Comparison of ENCODE assay signal across 1 cellular context in the genomic region with DNA sequence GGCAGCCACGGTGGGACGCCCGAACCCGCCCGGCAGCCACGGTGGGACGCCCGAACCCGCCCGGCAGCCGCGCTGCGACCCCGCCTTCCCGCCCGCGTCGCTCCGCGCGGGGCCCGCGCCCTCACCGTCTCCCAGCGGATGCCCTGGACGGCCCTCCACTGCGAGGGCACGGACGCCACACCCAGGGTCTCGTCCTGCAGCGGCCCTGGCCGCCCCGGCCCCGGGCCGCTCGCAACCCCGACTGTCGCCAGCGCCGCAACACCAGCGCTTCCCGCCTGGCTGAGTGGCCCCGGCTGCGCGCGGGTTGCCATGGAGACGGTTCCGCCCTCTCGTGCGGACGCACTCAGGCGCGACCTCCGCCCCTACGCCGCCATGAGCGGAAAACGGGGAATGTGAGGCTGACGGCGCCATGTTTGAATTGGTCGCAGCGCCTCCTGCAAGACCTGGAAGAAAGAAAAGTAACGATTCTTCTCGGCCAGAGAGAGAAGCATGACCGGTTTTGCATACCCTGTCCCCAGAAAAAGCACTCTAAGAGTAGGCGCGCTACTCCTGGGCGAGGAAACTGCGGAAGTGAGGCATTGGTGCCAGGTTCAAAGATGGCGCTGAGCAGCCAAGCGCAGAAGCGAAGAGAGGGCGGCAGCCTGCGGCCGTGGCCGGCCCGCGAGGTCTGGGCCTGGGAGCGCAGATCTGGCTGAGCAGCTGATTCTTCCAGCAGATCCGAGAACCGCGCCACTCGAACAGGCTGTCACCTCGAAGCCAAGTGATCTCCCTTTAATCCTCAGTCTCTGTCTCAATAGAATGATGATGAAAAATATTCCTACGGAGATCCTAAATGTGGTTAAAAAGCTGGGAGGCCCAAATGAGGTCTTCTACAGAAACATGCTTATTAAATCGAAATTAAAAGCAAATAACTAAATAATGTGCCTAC.
TF ChIP-seq lines count a peak whose summit lies in the region.

Gene DYNC2I2 (minus strand): TSS at position 432 of the 928 bp plus-strand sequence. CDS start 121 bp downstream, at position 311.

TF ChIP-seq in HepG2, 621 proteins besides CTCF, POLR2A, EP300 and RAD21 (continued from another document and continues in another):
- TF ChIP-seq, protein P1, sequence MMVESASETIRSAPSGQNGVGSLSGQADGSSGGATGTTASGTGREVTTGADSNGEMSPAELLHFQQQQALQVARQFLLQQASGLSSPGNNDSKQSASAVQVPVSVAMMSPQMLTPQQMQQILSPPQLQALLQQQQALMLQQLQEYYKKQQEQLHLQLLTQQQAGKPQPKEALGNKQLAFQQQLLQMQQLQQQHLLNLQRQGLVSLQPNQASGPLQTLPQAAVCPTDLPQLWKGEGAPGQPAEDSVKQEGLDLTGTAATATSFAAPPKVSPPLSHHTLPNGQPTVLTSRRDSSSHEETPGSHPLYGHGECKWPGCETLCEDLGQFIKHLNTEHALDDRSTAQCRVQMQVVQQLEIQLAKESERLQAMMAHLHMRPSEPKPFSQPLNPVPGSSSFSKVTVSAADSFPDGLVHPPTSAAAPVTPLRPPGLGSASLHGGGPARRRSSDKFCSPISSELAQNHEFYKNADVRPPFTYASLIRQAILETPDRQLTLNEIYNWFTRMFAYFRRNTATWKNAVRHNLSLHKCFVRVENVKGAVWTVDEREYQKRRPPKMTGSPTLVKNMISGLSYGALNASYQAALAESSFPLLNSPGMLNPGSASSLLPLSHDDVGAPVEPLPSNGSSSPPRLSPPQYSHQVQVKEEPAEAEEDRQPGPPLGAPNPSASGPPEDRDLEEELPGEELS (CRISPR knock-in tag; IDR thresholded peaks at IDR 0.05): 0 out of 2 replicates have a peak, but pooled peaks have one; percentile 19
- peak; percentile 84 for TF ChIP-seq SPEN (CRISPR knock-in tag; IDR thresholded peaks at IDR 0.05; ENCODE audit: low read depth)
- TF ChIP-seq TIGD3 (CRISPR knock-in tag; IDR thresholded peaks at IDR 0.05; ENCODE audit: borderline replicate concordance): 0 out of 2 replicates have a peak, but pooled peaks have one; percentile 44
- TF ChIP-seq, protein P2, sequence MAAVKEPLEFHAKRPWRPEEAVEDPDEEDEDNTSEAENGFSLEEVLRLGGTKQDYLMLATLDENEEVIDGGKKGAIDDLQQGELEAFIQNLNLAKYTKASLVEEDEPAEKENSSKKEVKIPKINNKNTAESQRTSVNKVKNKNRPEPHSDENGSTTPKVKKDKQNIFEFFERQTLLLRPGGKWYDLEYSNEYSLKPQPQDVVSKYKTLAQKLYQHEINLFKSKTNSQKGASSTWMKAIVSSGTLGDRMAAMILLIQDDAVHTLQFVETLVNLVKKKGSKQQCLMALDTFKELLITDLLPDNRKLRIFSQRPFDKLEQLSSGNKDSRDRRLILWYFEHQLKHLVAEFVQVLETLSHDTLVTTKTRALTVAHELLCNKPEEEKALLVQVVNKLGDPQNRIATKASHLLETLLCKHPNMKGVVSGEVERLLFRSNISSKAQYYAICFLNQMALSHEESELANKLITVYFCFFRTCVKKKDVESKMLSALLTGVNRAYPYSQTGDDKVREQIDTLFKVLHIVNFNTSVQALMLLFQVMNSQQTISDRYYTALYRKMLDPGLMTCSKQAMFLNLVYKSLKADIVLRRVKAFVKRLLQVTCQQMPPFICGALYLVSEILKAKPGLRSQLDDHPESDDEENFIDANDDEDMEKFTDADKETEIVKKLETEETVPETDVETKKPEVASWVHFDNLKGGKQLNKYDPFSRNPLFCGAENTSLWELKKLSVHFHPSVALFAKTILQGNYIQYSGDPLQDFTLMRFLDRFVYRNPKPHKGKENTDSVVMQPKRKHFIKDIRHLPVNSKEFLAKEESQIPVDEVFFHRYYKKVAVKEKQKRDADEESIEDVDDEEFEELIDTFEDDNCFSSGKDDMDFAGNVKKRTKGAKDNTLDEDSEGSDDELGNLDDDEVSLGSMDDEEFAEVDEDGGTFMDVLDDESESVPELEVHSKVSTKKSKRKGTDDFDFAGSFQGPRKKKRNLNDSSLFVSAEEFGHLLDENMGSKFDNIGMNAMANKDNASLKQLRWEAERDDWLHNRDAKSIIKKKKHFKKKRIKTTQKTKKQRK (IDR thresholded peaks at IDR 0.05; ENCODE audit: low read length): no peak
- TF ChIP-seq, protein P3, sequence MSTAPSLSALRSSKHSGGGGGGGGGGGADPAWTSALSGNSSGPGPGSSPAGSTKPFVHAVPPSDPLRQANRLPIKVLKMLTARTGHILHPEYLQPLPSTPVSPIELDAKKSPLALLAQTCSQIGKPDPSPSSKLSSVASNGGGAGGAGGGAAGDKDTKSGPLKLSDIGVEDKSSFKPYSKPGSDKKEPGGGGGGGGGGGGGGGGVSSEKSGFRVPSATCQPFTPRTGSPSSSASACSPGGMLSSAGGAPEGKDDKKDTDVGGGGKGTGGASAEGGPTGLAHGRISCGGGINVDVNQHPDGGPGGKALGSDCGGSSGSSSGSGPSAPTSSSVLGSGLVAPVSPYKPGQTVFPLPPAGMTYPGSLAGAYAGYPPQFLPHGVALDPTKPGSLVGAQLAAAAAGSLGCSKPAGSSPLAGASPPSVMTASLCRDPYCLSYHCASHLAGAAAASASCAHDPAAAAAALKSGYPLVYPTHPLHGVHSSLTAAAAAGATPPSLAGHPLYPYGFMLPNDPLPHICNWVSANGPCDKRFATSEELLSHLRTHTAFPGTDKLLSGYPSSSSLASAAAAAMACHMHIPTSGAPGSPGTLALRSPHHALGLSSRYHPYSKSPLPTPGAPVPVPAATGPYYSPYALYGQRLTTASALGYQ (CRISPR knock-in tag; IDR thresholded peaks at IDR 0.05): peak; percentile 69; the same call in 1 of the 2 replicates
- TF ChIP-seq ZNF224 (CRISPR knock-in tag; IDR thresholded peaks at IDR 0.05): peak; percentile 65; the same call in 1 of the 2 replicates
- TF ChIP-seq, protein P4, sequence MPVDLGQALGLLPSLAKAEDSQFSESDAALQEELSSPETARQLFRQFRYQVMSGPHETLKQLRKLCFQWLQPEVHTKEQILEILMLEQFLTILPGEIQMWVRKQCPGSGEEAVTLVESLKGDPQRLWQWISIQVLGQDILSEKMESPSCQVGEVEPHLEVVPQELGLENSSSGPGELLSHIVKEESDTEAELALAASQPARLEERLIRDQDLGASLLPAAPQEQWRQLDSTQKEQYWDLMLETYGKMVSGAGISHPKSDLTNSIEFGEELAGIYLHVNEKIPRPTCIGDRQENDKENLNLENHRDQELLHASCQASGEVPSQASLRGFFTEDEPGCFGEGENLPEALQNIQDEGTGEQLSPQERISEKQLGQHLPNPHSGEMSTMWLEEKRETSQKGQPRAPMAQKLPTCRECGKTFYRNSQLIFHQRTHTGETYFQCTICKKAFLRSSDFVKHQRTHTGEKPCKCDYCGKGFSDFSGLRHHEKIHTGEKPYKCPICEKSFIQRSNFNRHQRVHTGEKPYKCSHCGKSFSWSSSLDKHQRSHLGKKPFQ (CRISPR knock-in tag; IDR thresholded peaks at IDR 0.05; ENCODE audit: insufficient replicate concordance): peak; percentile 82
- peak; percentile 79; the same call in 1 of the 2 replicates for TF ChIP-seq TARDBP (CRISPR knock-in tag; IDR thresholded peaks at IDR 0.05)
- TF ChIP-seq ZNF30 (CRISPR knock-in tag; IDR thresholded peaks at IDR 0.05): no peak
- TF ChIP-seq MXD1 (CRISPR knock-in tag; IDR thresholded peaks at IDR 0.05): peak; percentile 60; the same call in 1 of the 2 replicates
- TF ChIP-seq ZNF883 (CRISPR knock-in tag; IDR thresholded peaks at IDR 0.05; ENCODE audit: not compliant biosample characterization): peak; percentile 46
- TF ChIP-seq, protein P5, sequence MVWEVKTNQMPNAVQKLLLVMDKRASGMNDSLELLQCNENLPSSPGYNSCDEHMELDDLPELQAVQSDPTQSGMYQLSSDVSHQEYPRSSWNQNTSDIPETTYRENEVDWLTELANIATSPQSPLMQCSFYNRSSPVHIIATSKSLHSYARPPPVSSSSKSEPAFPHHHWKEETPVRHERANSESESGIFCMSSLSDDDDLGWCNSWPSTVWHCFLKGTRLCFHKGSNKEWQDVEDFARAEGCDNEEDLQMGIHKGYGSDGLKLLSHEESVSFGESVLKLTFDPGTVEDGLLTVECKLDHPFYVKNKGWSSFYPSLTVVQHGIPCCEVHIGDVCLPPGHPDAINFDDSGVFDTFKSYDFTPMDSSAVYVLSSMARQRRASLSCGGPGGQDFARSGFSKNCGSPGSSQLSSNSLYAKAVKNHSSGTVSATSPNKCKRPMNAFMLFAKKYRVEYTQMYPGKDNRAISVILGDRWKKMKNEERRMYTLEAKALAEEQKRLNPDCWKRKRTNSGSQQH (CRISPR knock-in tag; IDR thresholded peaks at IDR 0.05; ENCODE audit: low read depth): no peak
- TF ChIP-seq RXRA (CRISPR knock-in tag; IDR thresholded peaks at IDR 0.05): peak; percentile 77; the same call in 1 of the 2 replicates
- TF ChIP-seq KAT2B (IDR thresholded peaks at IDR 0.05; ENCODE audit: borderline replicate concordance, low read depth, low read length): no peak
- peak; percentile 79; the same call in 1 of the 2 replicates for TF ChIP-seq ZIK1 (CRISPR knock-in tag; IDR thresholded peaks at IDR 0.05; ENCODE audit: borderline replicate concordance, low read depth)
- TF ChIP-seq AKNA (CRISPR knock-in tag; IDR thresholded peaks at IDR 0.05; ENCODE audit: borderline replicate concordance): no peak
- TF ChIP-seq SMYD3 (CRISPR knock-in tag; IDR thresholded peaks at IDR 0.05): 0 out of 2 replicates have a peak, but pooled peaks have one; percentile 28
- TF ChIP-seq ZNF510 (CRISPR knock-in tag; IDR thresholded peaks at IDR 0.05; ENCODE audit: low read depth): peak; percentile 91; the same call in 1 of the 2 replicates
- peak; percentile 28; the same call in 1 of the 2 replicates for TF ChIP-seq ZNF160 (CRISPR knock-in tag; IDR thresholded peaks at IDR 0.05)
- TF ChIP-seq ZFP37 (CRISPR knock-in tag; IDR thresholded peaks at IDR 0.05; ENCODE audit: borderline replicate concordance): 0 out of 2 replicates have a peak, but pooled peaks have one; percentile 64
- TF ChIP-seq, protein P6, sequence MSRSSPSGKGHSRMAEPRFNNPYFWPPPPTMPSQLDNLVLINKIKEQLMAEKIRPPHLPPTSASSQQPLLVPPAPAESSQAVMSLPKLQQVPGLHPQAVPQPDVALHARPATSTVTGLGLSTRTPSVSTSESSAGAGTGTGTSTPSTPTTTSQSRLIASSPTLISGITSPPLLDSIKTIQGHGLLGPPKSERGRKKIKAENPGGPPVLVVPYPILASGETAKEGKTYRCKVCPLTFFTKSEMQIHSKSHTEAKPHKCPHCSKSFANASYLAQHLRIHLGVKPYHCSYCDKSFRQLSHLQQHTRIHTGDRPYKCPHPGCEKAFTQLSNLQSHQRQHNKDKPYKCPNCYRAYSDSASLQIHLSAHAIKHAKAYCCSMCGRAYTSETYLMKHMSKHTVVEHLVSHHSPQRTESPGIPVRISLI (CRISPR knock-in tag; IDR thresholded peaks at IDR 0.05; ENCODE audit: borderline replicate concordance): peak; percentile 54; the same call in 1 of the 2 replicates
- peak; percentile 96 for TF ChIP-seq HDAC1 (CRISPR knock-in tag; IDR thresholded peaks at IDR 0.05)
- 0 out of 2 replicates have a peak, but pooled peaks have one; percentile 31 for TF ChIP-seq ISX (CRISPR knock-in tag; conservative IDR thresholded peaks at IDR 0.05)
- peak; percentile 65 for TF ChIP-seq MEF2D (CRISPR knock-in tag; IDR thresholded peaks at IDR 0.05)
- TF ChIP-seq MYNN (CRISPR knock-in tag; IDR thresholded peaks at IDR 0.05; ENCODE audit: low read depth): peak; percentile 89
- no peak for TF ChIP-seq CENPX (CRISPR knock-in tag; IDR thresholded peaks at IDR 0.05)
- peak; percentile 58; the same call in 1 of the 2 replicates for TF ChIP-seq SP5 (CRISPR knock-in tag; IDR thresholded peaks at IDR 0.05; ENCODE audit: borderline replicate concordance, low read depth)
